ENCODE assay signal across 3 cellular contexts in the genomic region with DNA sequence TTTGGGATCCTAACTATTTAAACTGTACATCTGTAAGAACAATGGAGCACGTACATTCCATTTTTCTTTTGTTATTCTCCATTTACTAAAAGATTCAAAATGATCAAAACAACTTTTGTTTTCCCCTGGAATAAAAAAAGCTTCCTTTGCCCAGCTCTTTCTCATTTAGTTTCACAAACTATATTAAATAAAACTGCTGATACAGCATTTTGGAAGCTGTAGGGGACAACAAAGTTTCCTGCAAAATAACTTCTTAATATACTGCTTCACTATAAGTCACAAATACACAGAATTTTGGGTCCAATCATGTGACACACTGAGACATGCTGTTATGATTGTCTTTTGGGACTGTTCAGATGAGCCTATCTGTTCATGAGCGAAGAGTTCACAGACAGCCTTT.
TF ChIP-seq lines count a peak whose summit lies in the region.

No MANE protein-coding gene starts in this region.

TF ChIP-seq in HepG2, 621 proteins besides CTCF, POLR2A, EP300 and RAD21:
- TF ChIP-seq MAFK (conservative IDR thresholded peaks at IDR 0.05 in 1 of 2, IDR thresholded peaks at IDR 0.05 in 1 of 2; ENCODE audit: low read length in 2 of 2), result peak; percentile 94 to 99
- TF ChIP-seq, protein P1, sequence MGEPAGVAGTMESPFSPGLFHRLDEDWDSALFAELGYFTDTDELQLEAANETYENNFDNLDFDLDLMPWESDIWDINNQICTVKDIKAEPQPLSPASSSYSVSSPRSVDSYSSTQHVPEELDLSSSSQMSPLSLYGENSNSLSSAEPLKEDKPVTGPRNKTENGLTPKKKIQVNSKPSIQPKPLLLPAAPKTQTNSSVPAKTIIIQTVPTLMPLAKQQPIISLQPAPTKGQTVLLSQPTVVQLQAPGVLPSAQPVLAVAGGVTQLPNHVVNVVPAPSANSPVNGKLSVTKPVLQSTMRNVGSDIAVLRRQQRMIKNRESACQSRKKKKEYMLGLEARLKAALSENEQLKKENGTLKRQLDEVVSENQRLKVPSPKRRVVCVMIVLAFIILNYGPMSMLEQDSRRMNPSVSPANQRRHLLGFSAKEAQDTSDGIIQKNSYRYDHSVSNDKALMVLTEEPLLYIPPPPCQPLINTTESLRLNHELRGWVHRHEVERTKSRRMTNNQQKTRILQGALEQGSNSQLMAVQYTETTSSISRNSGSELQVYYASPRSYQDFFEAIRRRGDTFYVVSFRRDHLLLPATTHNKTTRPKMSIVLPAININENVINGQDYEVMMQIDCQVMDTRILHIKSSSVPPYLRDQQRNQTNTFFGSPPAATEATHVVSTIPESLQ (CRISPR knock-in tag; conservative IDR thresholded peaks at IDR 0.05), result no peak
- peak; percentile 97 for TF ChIP-seq MAFF (IDR thresholded peaks at IDR 0.05; ENCODE audit: low read depth, low read length)
- TF ChIP-seq ZNF230 (CRISPR knock-in tag; IDR thresholded peaks at IDR 0.05), result no peak

TF ChIP-seq in IMR-90, 13 proteins besides CTCF, POLR2A, EP300 and RAD21:
- no peak for TF ChIP-seq CHD1 (IDR thresholded peaks at IDR 0.05; ENCODE audit: low read depth, low read length)
- TF ChIP-seq MAFK (IDR thresholded peaks at IDR 0.05; ENCODE audit: low read depth, low read length), result peak; percentile 99
- no peak for TF ChIP-seq USF2 (IDR thresholded peaks at IDR 0.05; ENCODE audit: low read depth, low read length)
- no peak for TF ChIP-seq MAZ (IDR thresholded peaks at IDR 0.05; ENCODE audit: borderline replicate concordance, low read depth, low read length)
- no peak for TF ChIP-seq BHLHE40 (IDR thresholded peaks at IDR 0.05; ENCODE audit: low read depth, low read length)

TF ChIP-seq in H1, 55 proteins besides CTCF, POLR2A, EP300 and RAD21:
- TF ChIP-seq HDAC6 (IDR thresholded peaks at IDR 0.05; ENCODE audit: low read depth, low read length) (no peak), TEAD4 (IDR thresholded peaks at IDR 0.05; ENCODE audit: low read depth, low read length) (no peak), MAFK (IDR thresholded peaks at IDR 0.05; ENCODE audit: low read depth, low read length) (peak; percentile 97)
TF ChIP-seq in H1: peak in this region for 1.
